In the genomic region with DNA sequence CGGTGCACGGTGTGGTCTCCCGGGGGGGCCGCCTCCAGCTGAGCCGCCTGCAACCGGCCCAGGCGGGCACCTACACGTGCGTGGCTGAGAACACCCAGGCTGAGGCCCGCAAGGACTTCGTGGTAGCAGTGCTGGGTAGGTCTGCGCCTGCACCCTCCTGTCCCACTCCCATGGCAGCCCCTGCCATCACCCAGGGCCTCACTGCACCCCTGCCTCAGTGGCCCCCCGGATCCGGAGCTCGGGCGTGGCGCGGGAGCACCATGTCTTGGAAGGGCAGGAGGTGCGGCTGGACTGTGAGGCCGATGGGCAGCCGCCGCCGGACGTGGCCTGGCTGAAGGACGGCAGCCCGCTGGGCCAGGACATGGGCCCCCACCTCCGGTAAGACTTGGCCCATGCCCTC, we compare ENCODE assay signal across 31 cellular contexts.
"Had no signal": no experiment of that assay in that cellular context is flagged by ENCODE, and none has a peak within 500 bp of the region (broad histone marks: within the 10 kb centered on the region; RNA-seq: fewer than 3 reads in every experiment).

No MANE protein-coding gene starts in this region.

- H3K9me3 Mint-ChIP-seq: activated B cell treated with CpG ODN at 0.5 μM for 24 hours; activated CD8-positive, alpha-beta T cell treated with anti-CD3 and anti-CD28 coated beads for 36 hours; activated T-cell treated with anti-CD3 and anti-CD28 coated beads, Interleukin-2, amount 50 U/mL, for 4 hours; activated T-helper 17 cell treated with anti-CD3 and anti-CD28 coated beads, Interleukin-2, amount 50 U/mL, for 72 hours; central memory CD8-positive, alpha-beta T cell; dendritic cell treated with granulocyte-macrophage colony-stimulating factor and Interleukin-4, amounts not matched to agents 40 ng/mL and 50 ng/mL, for 4 days; effector memory CD8-positive, alpha-beta T cell; T-cell; T-helper 1 cell treated with Interleukin-12 subunit alpha and Interleukin-12 subunit beta and Interleukin-4 antibody, amounts not matched to agents 30 μg/mL and 1 μg/mL, for 36 hours had no signal

- H3K27me3 ChIP-seq: brain microvascular endothelial cell, esophagus muscularis mucosa, foreskin keratinocyte, gastrocnemius medialis had no signal

- H3K9me3 ChIP-seq: esophagus muscularis mucosa, gastrocnemius medialis had no signal

- DNase-seq: activated B cell treated with CpG ODN at 0.5 μM for 24 hours; activated CD4-positive, alpha-beta T cell treated with anti-CD3 and anti-CD28 coated beads for 48 hours; activated CD4-positive, alpha-beta T cell treated with anti-CD3 and anti-CD28 coated beads, Interleukin-2, amount 50 U/mL, for 1 hour; activated CD4-positive, alpha-beta T cell treated with anti-CD3 and anti-CD28 coated beads, Interleukin-2, amount 50 U/mL, for 48 hours; activated CD8-positive, alpha-beta memory T cell treated with anti-CD3 and anti-CD28 coated beads for 24 hours; activated CD8-positive, alpha-beta T cell treated with anti-CD3 and anti-CD28 coated beads for 36 hours; activated effector memory CD4-positive, alpha-beta T cell treated with Interleukin-2 at 50 U/mL for 16 hours; activated gamma-delta T cell treated with Interleukin-2 at 50 U/mL for 16 hours; activated naive CD4-positive, alpha-beta T cell treated with anti-CD3 and anti-CD28 coated beads, Interleukin-2, amount 50 U/mL, for 16 hours; activated naive CD4-positive, alpha-beta T cell treated with Interleukin-2 at 50 U/mL for 16 hours; activated T-cell treated with anti-CD3 and anti-CD28 coated beads, Interleukin-2, amount 50 U/mL, for 4 hours; amniotic stem cell; anterior cingulate cortex; brain microvascular endothelial cell; effector CD4-positive, alpha-beta T cell; effector memory CD8-positive, alpha-beta T cell; erythroblast; foreskin keratinocyte; gastrocnemius medialis; glutamatergic neuron; T-cell; T1000; WERI-Rb-1 had no signal

- H3K4me3 ChIP-seq: coronary artery, esophagus muscularis mucosa, gastrocnemius medialis had no signal

- H3K27ac Mint-ChIP-seq: activated B cell treated with CpG ODN at 0.5 μM for 24 hours; activated CD8-positive, alpha-beta T cell treated with anti-CD3 and anti-CD28 coated beads for 36 hours; activated naive CD8-positive, alpha-beta T cell; activated T-helper 17 cell treated with anti-CD3 and anti-CD28 coated beads, Interleukin-2, amount 50 U/mL, for 72 hours; dendritic cell treated with granulocyte-macrophage colony-stimulating factor and Interleukin-4, amounts not matched to agents 40 ng/mL and 50 ng/mL, for 4 days; effector memory CD8-positive, alpha-beta T cell; T-cell; T-helper 1 cell treated with Interleukin-12 subunit alpha and Interleukin-12 subunit beta and Interleukin-4 antibody, amounts not matched to agents 30 μg/mL and 1 μg/mL, for 36 hours had no signal

- H3K36me3 ChIP-seq: brain microvascular endothelial cell, gastrocnemius medialis, WERI-Rb-1 had no signal

- H3K27me3 Mint-ChIP-seq: activated naive CD8-positive, alpha-beta T cell; dendritic cell treated with granulocyte-macrophage colony-stimulating factor and Interleukin-4, amounts not matched to agents 40 ng/mL and 50 ng/mL, for 4 days had no signal

- H3K4me1 ChIP-seq: esophagus muscularis mucosa, foreskin keratinocyte, gastrocnemius medialis had no signal

- ATAC-seq: activated CD4-positive, CD25-positive, alpha-beta regulatory T cell treated with anti-CD3 and anti-CD28 coated beads, Interleukin-2, amount 50 U/mL, for 24 hours; activated CD8-positive, alpha-beta T cell treated with anti-CD3 and anti-CD28 coated beads for 36 hours; activated T-cell treated with anti-CD3 and anti-CD28 coated beads, Interleukin-2, amount 50 U/mL, for 4 hours; activated T-helper 17 cell treated with anti-CD3 and anti-CD28 coated beads, Interleukin-2, amount 50 U/mL, for 72 hours; effector memory CD8-positive, alpha-beta T cell; foreskin keratinocyte; gastrocnemius medialis; T-cell had no signal

- H3K27ac ChIP-seq: brain microvascular endothelial cell, coronary artery, esophagus muscularis mucosa, foreskin keratinocyte, gastrocnemius medialis, WERI-Rb-1 had no signal

- H3K4me1 Mint-ChIP-seq: activated B cell treated with CpG ODN at 0.5 μM for 24 hours; activated T-helper 17 cell treated with anti-CD3 and anti-CD28 coated beads, Interleukin-2, amount 50 U/mL, for 72 hours; central memory CD8-positive, alpha-beta T cell; T-cell had no signal

- H3K36me3 Mint-ChIP-seq: activated naive CD8-positive, alpha-beta T cell; T-cell had no signal

- H3K4me3 Mint-ChIP-seq: activated B cell treated with CpG ODN at 0.5 μM for 24 hours; activated CD8-positive, alpha-beta T cell treated with anti-CD3 and anti-CD28 coated beads for 36 hours; activated naive CD8-positive, alpha-beta T cell; activated T-cell treated with anti-CD3 and anti-CD28 coated beads, Interleukin-2, amount 50 U/mL, for 4 hours; activated T-helper 17 cell treated with anti-CD3 and anti-CD28 coated beads, Interleukin-2, amount 50 U/mL, for 72 hours; central memory CD8-positive, alpha-beta T cell; dendritic cell treated with granulocyte-macrophage colony-stimulating factor and Interleukin-4, amounts not matched to agents 40 ng/mL and 50 ng/mL, for 4 days; effector memory CD8-positive, alpha-beta T cell; T-cell; T-helper 1 cell treated with Interleukin-12 subunit alpha and Interleukin-12 subunit beta and Interleukin-4 antibody, amounts not matched to agents 30 μg/mL and 1 μg/mL, for 36 hours had no signal
